ENCODE assay signal across 16 cellular contexts in genomic region chr11:66133216-66133775, GRCh38.
DNase-seq lines count a peak whose midpoint lies in the region; ATAC-seq and TF ChIP-seq lines count a peak whose summit lies in the region.
"Had no signal": no experiment of that assay in that cellular context is flagged by ENCODE, and none has a peak within 500 bp of the region (broad histone marks: within the 10 kb centered on the region; RNA-seq: fewer than 3 reads in every experiment).

No MANE protein-coding gene starts in this region.

- peak overlapping the region; percentile 7 to 78; a peak in 3 of 4 replicates for H3K27ac ChIP-seq in SK-N-SH (ENCODE audit: low read depth in 2 of 2, low read length in 1 of 2)
- H3K27ac ChIP-seq: 22Rv1, BLaER1, tibial artery had no signal

- H3K9me3 ChIP-seq in SK-N-SH: no peaks in the 10 kb centered on the region
- H3K9me3 ChIP-seq: BLaER1, tibial artery had no signal

- 43% methylated on average over 5 of the region's 6 CpGs for WGBS in SK-N-SH (ENCODE audit: low lambda C conversion rate)

- no peak for ATAC-seq in naive thymus-derived CD8-positive, alpha-beta T cell
- ATAC-seq in HG03175 (IDR thresholded peaks at IDR 0.05; ENCODE audit: unreplicated experiment): no peak
- ATAC-seq: activated CD8-positive, alpha-beta T cell treated with anti-CD3 and anti-CD28 coated beads for 36 hours; activated T-cell treated with anti-CD3 and anti-CD28 coated beads, Interleukin-2, amount 50 U/mL, for 72 hours had no signal

- TF ChIP-seq CTCF in HFFc6 (IDR thresholded peaks at IDR 0.05) (no peak), SK-N-SH (IDR thresholded peaks at IDR 0.05) (no peak)

- TF ChIP-seq EP300 in SK-N-SH (IDR thresholded peaks at IDR 0.05; ENCODE audit: borderline replicate concordance in 1 of 2, low read depth in 1 of 2, low read length in 1 of 2): peak in 1 of 2 experiments; percentile 10; a peak in 1 of 4 replicates

- DNase-seq in DMS53 (lab: John Stamatoyannopoulos, UW) (peak; percentile 35), DMS53 treated with DMSO at 0.1 percent for 48 hours (lab: John Stamatoyannopoulos, UW; ENCODE audit: unreplicated experiment) (no peak), HFFc6 (no peak), SK-N-SH (peak; percentile 34), NK-92 (lab: John Stamatoyannopoulos, UW; ENCODE audit: unreplicated experiment) (no peak), COLO668 (lab: John Stamatoyannopoulos, UW; ENCODE audit: unreplicated experiment) (no peak)
- DNase-seq in naive thymus-derived CD8-positive, alpha-beta T cell: no peak
- DNase-seq: activated CD8-positive, alpha-beta T cell treated with anti-CD3 and anti-CD28 coated beads for 36 hours; activated T-cell treated with anti-CD3 and anti-CD28 coated beads, Interleukin-2, amount 50 U/mL, for 72 hours; effector CD4-positive, alpha-beta T cell; MM.1S; NCI-H510A; tibial artery had no signal

- H3K4me1 ChIP-seq in SK-N-SH (ENCODE audit: control insufficient read depth in 1 of 2, insufficient read depth in 2 of 2, low read depth in 1 of 2, low read length in 1 of 2): peaks cover 20 to 34% of the 10 kb centered on the region in 2 experiments; a peak in 2 of 4 replicates

- peak overlapping the region; percentile 33; the same call in 1 of the 2 replicates for H3K27ac Mint-ChIP-seq in HFFc6
- peak overlapping the region in 9 of 10 donors; percentile 9 to 89 (median 71) for H3K27ac Mint-ChIP-seq in naive thymus-derived CD8-positive, alpha-beta T cell
- H3K27ac Mint-ChIP-seq: activated T-cell treated with anti-CD3 and anti-CD28 coated beads, Interleukin-2, amount 50 U/mL, for 72 hours had no signal

- H3K36me3 ChIP-seq in SK-N-SH (replicated peaks in 1 of 2; ENCODE audit: control insufficient read depth in 1 of 2, insufficient read depth in 2 of 2, low read length in 1 of 2): no peaks in the 10 kb centered on the region
- H3K36me3 ChIP-seq: BLaER1, tibial artery had no signal

- H3F3A ChIP-seq in SK-N-SH (replicated peaks; ENCODE audit: insufficient read depth): peaks cover 20% of the 10 kb centered on the region

- TF ChIP-seq RAD21 in SK-N-SH (IDR thresholded peaks at IDR 0.05; ENCODE audit: low read length): peak; percentile 2; the same call in 1 of the 2 replicates

- H3K9me3 Mint-ChIP-seq in HFFc6: no peaks in the 10 kb centered on the region
- H3K9me3 Mint-ChIP-seq in naive thymus-derived CD8-positive, alpha-beta T cell: no peaks in the 10 kb centered on the region
- H3K9me3 Mint-ChIP-seq: activated CD8-positive, alpha-beta T cell treated with anti-CD3 and anti-CD28 coated beads for 36 hours; activated T-cell treated with anti-CD3 and anti-CD28 coated beads, Interleukin-2, amount 50 U/mL, for 72 hours had no signal

- no peak overlapping the region for H3K4me3 Mint-ChIP-seq in HFFc6
- H3K4me3 Mint-ChIP-seq in naive thymus-derived CD8-positive, alpha-beta T cell: no peak overlapping the region
- H3K4me3 Mint-ChIP-seq: activated CD8-positive, alpha-beta T cell treated with anti-CD3 and anti-CD28 coated beads for 36 hours; activated T-cell treated with anti-CD3 and anti-CD28 coated beads, Interleukin-2, amount 50 U/mL, for 72 hours had no signal

- POLR2A ChIA-PET in SK-N-SH (lab: Yijun Ruan, JAX): interaction anchor here (1.3 kb wide), 1 partner anchor 14 kb away, joined by 4 read pairs; no protein-coding TSS in a partner anchor
- POLR2A ChIA-PET in naive thymus-derived CD8-positive, alpha-beta T cell (lab: Charles Lee): interaction anchor here (0.5 to 3.0 kb wide), 5 partner anchors 17 to 545 kb away, joined by 4 to 15 read pairs (median 9); no protein-coding TSS in a partner anchor

- no peaks in the 10 kb centered on the region for H3K27me3 ChIP-seq in SK-N-SH (ENCODE audit: insufficient read depth)
- H3K27me3 ChIP-seq: BLaER1, tibial artery had no signal

- H3K4me3 ChIP-seq in SK-N-SH (ENCODE audit: low read depth in 2 of 2, low read length in 1 of 2): no peak overlapping the region
- H3K4me3 ChIP-seq: BLaER1, tibial artery had no signal

- H3K27me3 Mint-ChIP-seq in HFFc6 (ENCODE audit: insufficient read depth): peaks cover 1% of the 10 kb centered on the region; the same call in 1 of the 2 replicates
- H3K27me3 Mint-ChIP-seq in naive thymus-derived CD8-positive, alpha-beta T cell: no peaks in the 10 kb centered on the region
- H3K27me3 Mint-ChIP-seq: activated CD8-positive, alpha-beta T cell treated with anti-CD3 and anti-CD28 coated beads for 36 hours had no signal

- CTCF ChIA-PET in SK-N-SH (lab: Yijun Ruan, JAX): interaction anchor here (0.6 to 4.9 kb wide), 20 partner anchors 9 to 125 kb away, joined by 3 to 74 read pairs (median 6); partner anchors contain the start of gene PACS1

- peaks cover 47% of the 10 kb centered on the region for H3K4me1 Mint-ChIP-seq in HFFc6 (ENCODE audit: low read depth)
- peaks cover 33 to 78% (median 68%) of the 10 kb centered on the region in 4 donors for H3K4me1 Mint-ChIP-seq in naive thymus-derived CD8-positive, alpha-beta T cell

- H3K4me2 ChIP-seq in SK-N-SH: no peak overlapping the region
- H3K4me2 ChIP-seq: BLaER1 had no signal

- H3K9ac ChIP-seq in SK-N-SH: no peak overlapping the region
- H3K9ac ChIP-seq: BLaER1 had no signal

- H3K36me3 Mint-ChIP-seq in HFFc6 (ENCODE audit: low read depth): no peaks in the 10 kb centered on the region
- H3K36me3 Mint-ChIP-seq in naive thymus-derived CD8-positive, alpha-beta T cell: peaks cover 0 to 5% (median 0%) of the 10 kb centered on the region in 3 donors

- no peak overlapping the region for H2AFZ ChIP-seq in SK-N-SH (ENCODE audit: low read depth)

- H3K79me2 ChIP-seq in SK-N-SH (ENCODE audit: insufficient read depth): peaks cover 100% of the 10 kb centered on the region

- H4K20me1 ChIP-seq in SK-N-SH (ENCODE audit: insufficient read depth): no peaks in the 10 kb centered on the region; the same call in 1 of the 2 replicates

- H3K9me2 ChIP-seq in SK-N-SH: no peaks in the 10 kb centered on the region

TF ChIP-seq in SK-N-SH, 30 proteins besides CTCF, POLR2A, EP300 and RAD21 (continues in another document):
- TF ChIP-seq NRF1 (IDR thresholded peaks at IDR 0.05; ENCODE audit: low read depth, low read length) (no peak), EZH2phosphoT487 (IDR thresholded peaks at IDR 0.05; ENCODE audit: borderline replicate concordance, low read depth) (no peak), GABPA (IDR thresholded peaks at IDR 0.05; ENCODE audit: low read depth) (no peak), USF2 (IDR thresholded peaks at IDR 0.05; ENCODE audit: borderline replicate concordance, low read depth, low read length) (no peak), MXI1 (IDR thresholded peaks at IDR 0.05; ENCODE audit: low read depth, low read length) (peak; percentile 39; the same call in 1 of the 2 replicates), ELF1 (IDR thresholded peaks at IDR 0.05) (no peak), TEAD4 (IDR thresholded peaks at IDR 0.05; ENCODE audit: borderline replicate concordance, insufficient read depth) (no peak), SMC3 (IDR thresholded peaks at IDR 0.05; ENCODE audit: low read depth, low read length) (no peak), FOSL2 (IDR thresholded peaks at IDR 0.05; ENCODE audit: borderline replicate concordance, low read depth) (no peak), GATA2 (CRISPR knock-in tag; IDR thresholded peaks at IDR 0.05) (peak; percentile 48), RXRA (IDR thresholded peaks at IDR 0.05; ENCODE audit: borderline replicate concordance, low read depth) (no peak), REST (IDR thresholded peaks at IDR 0.05; ENCODE audit: low read depth, low read length) (no peak), CHD2 (IDR thresholded peaks at IDR 0.05; ENCODE audit: low read length, partially characterized antibody) (peak; percentile 51)

Comparison
In these comparisons a context has a peak if more than half of its experiments do, and no peak if none do; other contexts are left out.
1. DNase-seq: peak in DMS53 (single experiment) and SK-N-SH (single experiment); none in DMS53 treated with DMSO at 0.1 percent for 48 hours (single experiment), HFFc6 (single experiment), naive thymus-derived CD8-positive, alpha-beta T cell (0 of 10), NK-92 (single experiment) and COLO668 (single experiment).